Comparison of ENCODE assay signal across 25 cellular contexts in genomic region chr13:38766799-38767198, GRCh38.
"Had no signal": no experiment of that assay in that cellular context is flagged by ENCODE, and none has a peak within 500 bp of the region (broad histone marks: within the 10 kb centered on the region; RNA-seq: fewer than 3 reads in every experiment).

No MANE protein-coding gene starts in this region.

- H2AFZ ChIP-seq: parathyroid adenoma had no signal

- H3K36me3 ChIP-seq: esophagus muscularis mucosa, right atrium auricular region, stomach, suprapubic skin, tibial nerve had no signal

- DNase-seq: activated B cell treated with CpG ODN at 0.5 μM for 24 hours; activated CD4-positive, alpha-beta T cell treated with anti-CD3 and anti-CD28 coated beads, Interleukin-2, amount 50 U/mL, for 1 hour; activated CD8-positive, alpha-beta T cell treated with anti-CD3 and anti-CD28 coated beads for 36 hours; activated naive CD8-positive, alpha-beta T cell treated with anti-CD3 and anti-CD28 coated beads, Interleukin-2, amount 50 U/mL, for 24 hours; activated T-cell treated with anti-CD3 and anti-CD28 coated beads, Interleukin-2, amount 50 U/mL, for 48 hours; effector CD4-positive, alpha-beta T cell; left ventricle myocardium superior; naive thymus-derived CD4-positive, alpha-beta T cell; psoas muscle; stimulated activated CD4-positive, alpha-beta T cell treated with anti-CD3 and anti-CD28 coated beads, Interleukin-15, amount 100 ng/mL, for 24 hours; stimulated activated CD4-positive, alpha-beta T cell treated with anti-CD3 and anti-CD28 coated beads, Interleukin-2, amount 100 ng/mL, for 24 hours; stimulated activated naive B cell treated with anti-CD40 and anti-IgM and Interleukin-4, amounts not matched to agents 10 μg/mL and 1 μg/mL and 100 μg/mL, for 72 hours; stomach; T-helper 1 cell had no signal

- H3K27ac Mint-ChIP-seq: activated B cell treated with CpG ODN at 0.5 μM for 24 hours; activated CD8-positive, alpha-beta T cell treated with anti-CD3 and anti-CD28 coated beads for 36 hours; activated naive CD4-positive, alpha-beta T cell treated with anti-CD3 and anti-CD28 coated beads, Interleukin-2, amount 50 U/mL, for 24 hours; activated naive CD8-positive, alpha-beta T cell treated with anti-CD3 and anti-CD28 coated beads, Interleukin-2, amount 50 U/mL, for 24 hours; activated T-helper 2 cell treated with anti-CD3 and anti-CD28 coated beads, Interferon-gamma antibody, Interleukin-2, Interleukin-4, amounts not matched to agents 10 μg/mL and 5 μg/mL and 100 μg/mL, durations not matched to agents 14 hours and 24 hours and 36 hours; dendritic cell treated with granulocyte-macrophage colony-stimulating factor and Interleukin-4, amounts not matched to agents 40 ng/mL and 50 ng/mL, for 4 days; naive thymus-derived CD4-positive, alpha-beta T cell; stimulated activated naive B cell treated with anti-CD40 and anti-IgM and Interleukin-4, amounts not matched to agents 10 μg/mL and 1 μg/mL and 100 μg/mL, for 72 hours; T-helper 2 cell treated with Interferon-gamma antibody and Interleukin-4, amounts not matched to agents 5 μg/mL and 100 μg/mL, for 36 hours had no signal

- H3K4me1 ChIP-seq: esophagus muscularis mucosa, parathyroid adenoma, psoas muscle, right atrium auricular region, suprapubic skin had no signal

- H3K79me2 ChIP-seq: parathyroid adenoma had no signal

- H3K4me3 ChIP-seq: esophagus muscularis mucosa, psoas muscle, right atrium auricular region, stomach, suprapubic skin, tibial nerve had no signal

- H3K9me3 Mint-ChIP-seq: activated B cell treated with CpG ODN at 0.5 μM for 24 hours; activated CD8-positive, alpha-beta T cell treated with anti-CD3 and anti-CD28 coated beads for 36 hours; activated naive CD4-positive, alpha-beta T cell treated with anti-CD3 and anti-CD28 coated beads, Interleukin-2, amount 50 U/mL, for 24 hours; activated naive CD8-positive, alpha-beta T cell treated with anti-CD3 and anti-CD28 coated beads, Interleukin-2, amount 50 U/mL, for 24 hours; activated T-helper 2 cell treated with anti-CD3 and anti-CD28 coated beads, Interferon-gamma antibody, Interleukin-2, Interleukin-4, amounts not matched to agents 10 μg/mL and 5 μg/mL and 100 μg/mL, durations not matched to agents 14 hours and 24 hours and 36 hours; dendritic cell treated with granulocyte-macrophage colony-stimulating factor and Interleukin-4, amounts not matched to agents 40 ng/mL and 50 ng/mL, for 4 days; mesothelial cell of epicardium; neural crest cell; stimulated activated naive B cell treated with anti-CD40 and anti-IgM and Interleukin-4, amounts not matched to agents 10 μg/mL and 1 μg/mL and 100 μg/mL, for 72 hours; T-helper 2 cell treated with Interferon-gamma antibody and Interleukin-4, amounts not matched to agents 5 μg/mL and 100 μg/mL, for 36 hours had no signal

- H3K27me3 ChIP-seq: esophagus muscularis mucosa, right atrium auricular region, stomach, suprapubic skin, tibial nerve had no signal

- H3K9ac ChIP-seq: parathyroid adenoma had no signal

- H3K4me1 Mint-ChIP-seq: activated B cell treated with CpG ODN at 0.5 μM for 24 hours; activated naive CD4-positive, alpha-beta T cell treated with anti-CD3 and anti-CD28 coated beads, Interleukin-2, amount 50 U/mL, for 24 hours; activated naive CD8-positive, alpha-beta T cell treated with anti-CD3 and anti-CD28 coated beads, Interleukin-2, amount 50 U/mL, for 24 hours; naive thymus-derived CD4-positive, alpha-beta T cell; stimulated activated naive B cell treated with anti-CD40 and anti-IgM and Interleukin-4, amounts not matched to agents 10 μg/mL and 1 μg/mL and 100 μg/mL, for 72 hours had no signal

- H3K27me3 Mint-ChIP-seq: activated B cell treated with CpG ODN at 0.5 μM for 24 hours; activated CD8-positive, alpha-beta T cell treated with anti-CD3 and anti-CD28 coated beads for 36 hours; activated naive CD4-positive, alpha-beta T cell treated with anti-CD3 and anti-CD28 coated beads, Interleukin-2, amount 50 U/mL, for 24 hours; dendritic cell treated with granulocyte-macrophage colony-stimulating factor and Interleukin-4, amounts not matched to agents 40 ng/mL and 50 ng/mL, for 4 days; stimulated activated naive B cell treated with anti-CD40 and anti-IgM and Interleukin-4, amounts not matched to agents 10 μg/mL and 1 μg/mL and 100 μg/mL, for 72 hours had no signal

- H3K4me3 Mint-ChIP-seq: activated B cell treated with CpG ODN at 0.5 μM for 24 hours; activated CD8-positive, alpha-beta T cell treated with anti-CD3 and anti-CD28 coated beads for 36 hours; activated naive CD4-positive, alpha-beta T cell treated with anti-CD3 and anti-CD28 coated beads, Interleukin-2, amount 50 U/mL, for 24 hours; activated naive CD8-positive, alpha-beta T cell treated with anti-CD3 and anti-CD28 coated beads, Interleukin-2, amount 50 U/mL, for 24 hours; dendritic cell treated with granulocyte-macrophage colony-stimulating factor and Interleukin-4, amounts not matched to agents 40 ng/mL and 50 ng/mL, for 4 days; mesothelial cell of epicardium; naive thymus-derived CD4-positive, alpha-beta T cell; neural crest cell; stimulated activated naive B cell treated with anti-CD40 and anti-IgM and Interleukin-4, amounts not matched to agents 10 μg/mL and 1 μg/mL and 100 μg/mL, for 72 hours; T-helper 2 cell treated with Interferon-gamma antibody and Interleukin-4, amounts not matched to agents 5 μg/mL and 100 μg/mL, for 36 hours had no signal

- H3K9me3 ChIP-seq: esophagus muscularis mucosa, psoas muscle, right atrium auricular region, stomach, suprapubic skin, tibial nerve had no signal

- H3K36me3 Mint-ChIP-seq: activated naive CD4-positive, alpha-beta T cell treated with anti-CD3 and anti-CD28 coated beads, Interleukin-2, amount 50 U/mL, for 24 hours; stimulated activated naive B cell treated with anti-CD40 and anti-IgM and Interleukin-4, amounts not matched to agents 10 μg/mL and 1 μg/mL and 100 μg/mL, for 72 hours had no signal

- H3K27ac ChIP-seq: esophagus muscularis mucosa, parathyroid adenoma, psoas muscle, right atrium auricular region, stomach, suprapubic skin had no signal
